8 cellular contexts compared by ENCODE assay signal in the genomic region with DNA sequence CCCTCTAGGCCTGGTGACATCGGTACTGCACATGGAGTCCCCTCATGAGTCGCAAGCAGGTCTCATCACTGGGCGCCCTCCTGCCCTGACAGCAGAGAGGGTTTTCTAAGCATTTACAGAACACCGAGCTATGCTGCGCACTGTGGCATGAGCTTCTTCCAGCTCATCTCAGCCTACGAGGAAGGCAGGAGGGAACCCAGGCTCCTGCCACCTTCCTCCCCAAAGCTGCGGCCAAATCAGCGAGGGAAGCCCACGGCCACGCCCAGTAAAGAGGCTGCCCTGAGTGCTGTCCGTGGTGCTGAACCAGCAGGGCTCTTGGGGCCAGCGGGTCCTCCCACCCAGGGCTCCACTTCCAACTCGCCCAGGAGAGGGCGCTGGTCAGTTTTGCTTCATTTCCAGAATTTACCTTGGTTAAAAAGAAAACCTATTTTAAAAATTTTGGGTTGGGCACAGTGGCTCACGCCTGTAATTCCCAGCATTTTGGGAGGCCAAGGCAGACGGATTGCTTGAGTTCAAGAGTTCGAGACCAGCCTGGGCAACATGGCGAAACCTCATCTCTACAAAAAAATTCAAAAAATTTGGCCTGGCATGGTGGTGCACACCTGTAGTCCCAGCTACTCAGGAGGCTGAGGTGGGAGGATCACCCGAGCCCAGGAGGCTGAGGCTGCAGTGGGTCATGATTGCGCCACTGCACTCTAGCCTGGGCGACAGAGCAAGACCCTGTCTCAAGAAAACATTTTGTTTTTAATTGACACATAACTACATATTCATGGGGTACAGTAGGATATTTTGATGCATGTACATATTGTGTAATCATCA. TPM values are rescaled to one million over a fixed set of nuclear protein-coding genes. Genes with fewer than 3 reads are reported as not detected.
DNase-seq lines count a peak whose midpoint lies in the region; ATAC-seq and TF ChIP-seq lines count a peak whose summit lies in the region.

No MANE protein-coding gene starts in this region.

- H3K27me3 Mint-ChIP-seq in activated CD8-positive, alpha-beta T cell treated with anti-CD3 and anti-CD28 coated beads, Interleukin-2, amount 10 ng/mL, durations not matched to agents 7 days and 5 days (ENCODE audit: low read depth), result no peaks in the 10 kb centered on the region

- DNase-seq in activated CD4-positive, CD25-positive, alpha-beta regulatory T cell (lab: John Stamatoyannopoulos, UW), result peak in 3 of 4 experiments; percentile 6 to 22 (median 10)
- DNase-seq in NCI-H226 (peak; percentile 58), epithelial cell of prostate (ENCODE audit: low read depth, low spot score) (peak; percentile 16), myocyte (ENCODE audit: low read depth) (peak; percentile 90), ascending aorta (ENCODE audit: low spot score in 2 of 2) (no peak)
- DNase-seq in activated CD8-positive, alpha-beta T cell treated with anti-CD3 and anti-CD28 coated beads, Interleukin-2, amount 10 ng/mL, durations not matched to agents 7 days and 5 days, result peak; percentile 89
- peak; percentile 55 for DNase-seq in stimulated activated naive CD4-positive, alpha-beta T cell treated with Interleukin-2 at 50 U/mL for 16 hours (lab: John Stamatoyannopoulos, UW)

- H3K27ac ChIP-seq in epithelial cell of prostate (no peak overlapping the region), ascending aorta (no peak overlapping the region)

- intact Hi-C loops in ascending aorta (cut with DNase I), result no loop called here

- CTCF ChIA-PET in activated CD8-positive, alpha-beta T cell treated with anti-CD3 and anti-CD28 coated beads, Interleukin-2, amount 10 ng/mL, durations not matched to agents 7 days and 5 days (lab: Charles Lee), result no interaction called here

- H3K4me3 ChIP-seq in ascending aorta, result no peak overlapping the region

- H3K4me3 Mint-ChIP-seq in activated CD8-positive, alpha-beta T cell treated with anti-CD3 and anti-CD28 coated beads, Interleukin-2, amount 10 ng/mL, durations not matched to agents 7 days and 5 days, result no peak overlapping the region

- POLR2A ChIA-PET in activated CD8-positive, alpha-beta T cell treated with anti-CD3 and anti-CD28 coated beads, Interleukin-2, amount 10 ng/mL, durations not matched to agents 7 days and 5 days (lab: Charles Lee), result no interaction called here

- H3K36me3 ChIP-seq in ascending aorta, result no peaks in the 10 kb centered on the region

- no peak overlapping the region for H3K27ac Mint-ChIP-seq in activated CD8-positive, alpha-beta T cell treated with anti-CD3 and anti-CD28 coated beads, Interleukin-2, amount 10 ng/mL, durations not matched to agents 7 days and 5 days

- peak in 1 of 3 experiments; percentile 32 for TF ChIP-seq CTCF in ascending aorta (IDR thresholded peaks at IDR 0.05)

- no peak for ATAC-seq in activated CD4-positive, CD25-positive, alpha-beta regulatory T cell treated with anti-CD3 and anti-CD28 coated beads, Interleukin-2, amount 50 U/mL, for 24 hours
- ATAC-seq in activated CD8-positive, alpha-beta T cell treated with anti-CD3 and anti-CD28 coated beads, Interleukin-2, amount 10 ng/mL, durations not matched to agents 7 days and 5 days, result peak; percentile 94

- no peaks in the 10 kb centered on the region for H3K4me1 ChIP-seq in ascending aorta

- no peaks in the 10 kb centered on the region for H3K9me3 Mint-ChIP-seq in activated CD8-positive, alpha-beta T cell treated with anti-CD3 and anti-CD28 coated beads, Interleukin-2, amount 10 ng/mL, durations not matched to agents 7 days and 5 days (ENCODE audit: insufficient read depth)

- H3K4me1 Mint-ChIP-seq in activated CD8-positive, alpha-beta T cell treated with anti-CD3 and anti-CD28 coated beads, Interleukin-2, amount 10 ng/mL, durations not matched to agents 7 days and 5 days (ENCODE audit: low read depth), result peaks cover 3% of the 10 kb centered on the region

- H3K27me3 ChIP-seq in ascending aorta, result no peaks in the 10 kb centered on the region

- H3K36me3 Mint-ChIP-seq in activated CD8-positive, alpha-beta T cell treated with anti-CD3 and anti-CD28 coated beads, Interleukin-2, amount 10 ng/mL, durations not matched to agents 7 days and 5 days (ENCODE audit: low read depth), result no peaks in the 10 kb centered on the region

- no peaks in the 10 kb centered on the region for H3K9me3 ChIP-seq in ascending aorta

RNA-seq across cellular contexts. Expression of gene PHF21B, which starts 34.2 kb away (rescaled TPM):
- under 1 TPM in 1 of 2 experiments, not detected in 1; 0.68 TPM for total RNA-seq in activated CD8-positive, alpha-beta T cell treated with anti-CD3 and anti-CD28 coated beads, Interleukin-2, amount 10 ng/mL, durations not matched to agents 7 days and 5 days
- total RNA-seq in myocyte (0.35 and 1.9 TPM in 2 replicates), ascending aorta (not detected)
- polyA plus RNA-seq in myocyte (2012), result 0.34 TPM

Comparison
In these comparisons a context has a peak if more than half of its experiments do, and no peak if none do; other contexts are left out.
1. DNase-seq: peak in activated CD4-positive, CD25-positive, alpha-beta regulatory T cell (3 of 4), NCI-H226 (single experiment), activated CD8-positive, alpha-beta T cell treated with anti-CD3 and anti-CD28 coated beads, Interleukin-2, amount 10 ng/mL, durations not matched to agents 7 days and 5 days (single experiment), epithelial cell of prostate (single experiment), myocyte (single experiment) and stimulated activated naive CD4-positive, alpha-beta T cell treated with Interleukin-2 at 50 U/mL for 16 hours (single experiment); none in ascending aorta (0 of 2).